In the genomic region with DNA sequence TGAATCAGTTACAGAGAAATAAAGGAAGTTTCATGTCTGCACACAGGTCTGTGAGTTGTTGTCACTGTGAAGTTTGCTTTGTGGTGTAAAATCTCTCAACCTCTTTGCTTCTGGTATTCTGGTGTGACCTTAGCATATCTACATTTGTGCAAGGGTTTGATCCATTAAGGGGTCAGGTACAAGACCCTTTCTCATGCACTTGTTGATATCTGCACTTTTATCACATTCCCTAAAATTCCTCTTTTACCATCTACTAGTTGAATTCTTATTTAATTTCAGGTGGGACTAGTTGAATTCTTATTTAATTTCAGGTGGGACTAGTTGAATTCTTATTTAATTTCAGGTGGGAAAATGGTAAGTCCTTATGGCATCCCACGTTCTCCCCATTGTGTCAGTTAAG, we compare ENCODE assay signal across 25 cellular contexts.
DNase-seq lines count a peak whose midpoint lies in the region; ATAC-seq, FAIRE-seq and TF ChIP-seq lines count a peak whose summit lies in the region.
"Had no signal": no experiment of that assay in that cellular context is flagged by ENCODE, and none has a peak within 500 bp of the region (broad histone marks: within the 10 kb centered on the region; RNA-seq: fewer than 3 reads in every experiment).

No MANE protein-coding gene starts in this region.

- H3K4me1 Mint-ChIP-seq in nephron progenitor cell: peaks cover 61% of the 10 kb centered on the region
- peaks cover 11% of the 10 kb centered on the region for H3K4me1 Mint-ChIP-seq in Caco-2 (ENCODE audit: low read depth, unreplicated experiment)
- H3K4me1 Mint-ChIP-seq: CD8-positive, alpha-beta memory T cell had no signal

- POLR2A ChIA-PET in HEK293 (lab: Yijun Ruan, JAX): no interaction called here
- POLR2A ChIA-PET in Panc1 (lab: Charles Lee): no interaction called here
- POLR2A ChIA-PET in H1 (lab: Charles Lee; ENCODE audit: partially characterized antibody): no interaction called here
- POLR2A ChIA-PET in Caco-2 (lab: Charles Lee): no interaction called here

- H2AFZ ChIP-seq in H1 (ENCODE audit: low read length): no peak overlapping the region

- DNase-seq in Panc1 (ENCODE audit: low read depth, low spot score): no peak
- DNase-seq in H1 (ENCODE audit: low read depth in 1 of 2, low spot score in 2 of 2): no peak
- no peak for DNase-seq in nephron progenitor cell
- no peak for DNase-seq in Caco-2
- DNase-seq in NCI-H748 (lab: John Stamatoyannopoulos, UW; ENCODE audit: unreplicated experiment): no peak
- DNase-seq: 8988T; ACHN; AML-193; BE2C; Calu3; CD4-positive, alpha-beta T cell; CD8-positive, alpha-beta memory T cell; DMS53; DMS79 treated with DMSO at 0.1 percent for 48 hours; GF-D8; GOT3; H7; HCEC 1CT had no signal

- BruUV-seq in Panc1 (replicated peaks; lab: Mats Ljungman, UMichigan) (no TSS peak), Caco-2 (replicated peaks; lab: Mats Ljungman, UMichigan) (no TSS peak)

- no peak overlapping the region for H3K23ac ChIP-seq in H1 (ENCODE audit: insufficient read length)

- no peaks in the 10 kb centered on the region for H3K36me3 ChIP-seq in HEK293 (ENCODE audit: control insufficient read depth in 2 of 2, insufficient read depth in 1 of 2, low read length in 2 of 2)
- no peaks in the 10 kb centered on the region for H3K36me3 ChIP-seq in Panc1 (ENCODE audit: control insufficient read depth, insufficient read depth, low read length)
- H3K36me3 ChIP-seq in H1 (ENCODE audit: control insufficient read depth in 2 of 4, insufficient read depth in 4 of 4, low read length in 3 of 4): no peaks in the 10 kb centered on the region
- no peaks in the 10 kb centered on the region for H3K36me3 ChIP-seq in Caco-2 (ENCODE audit: control insufficient read depth, insufficient read depth, low read length)
- H3K36me3 ChIP-seq: BE2C; BLaER1 treated with 17β-estradiol and CSF1 and Interleukin-3, amounts not matched to agents 10 nM and 100 nM had no signal

- peak overlapping the region; percentile 6 for H4K5ac ChIP-seq in H1 (ENCODE audit: insufficient read length, low read depth, low read length)

- H3K36me3 Mint-ChIP-seq in nephron progenitor cell (ENCODE audit: low read depth): peaks cover 22% of the 10 kb centered on the region
- no peaks in the 10 kb centered on the region for H3K36me3 Mint-ChIP-seq in Caco-2 (ENCODE audit: insufficient read depth, unreplicated experiment)
- H3K36me3 Mint-ChIP-seq: CD8-positive, alpha-beta memory T cell had no signal

- H3K4me3 ChIP-seq in HEK293 (ENCODE audit: low read depth, low read length): no peak overlapping the region
- no peak overlapping the region for H3K4me3 ChIP-seq in Panc1 (ENCODE audit: low read depth in 2 of 2, low read length in 2 of 2)
- no peak overlapping the region for H3K4me3 ChIP-seq in H1 (ENCODE audit: extremely low read depth in 1 of 4, insufficient read depth in 2 of 4, low read depth in 3 of 4, low read length in 4 of 4)
- no peak overlapping the region for H3K4me3 ChIP-seq in Caco-2 (ENCODE audit: low read depth, low read length)
- H3K4me3 ChIP-seq: A549; BLaER1 treated with 17β-estradiol and CSF1 and Interleukin-3, amounts not matched to agents 10 nM and 100 nM had no signal

- no peak for TF ChIP-seq POLR2A in H1 (IDR thresholded peaks at IDR 0.05; ENCODE audit: control extremely low read depth in 1 of 2, low read depth in 2 of 2, low read length in 2 of 2)

- no peak for TF ChIP-seq EP300 in H1 (IDR thresholded peaks at IDR 0.05; ENCODE audit: borderline replicate concordance in 1 of 2, low read depth in 2 of 2, low read length in 2 of 2)

- no peaks in the 10 kb centered on the region for H3K79me1 ChIP-seq in H1 (ENCODE audit: low read depth, low read length)

- in situ Hi-C loops in Panc1 (cut with HindIII; ENCODE audit: low pct_unique_long_range_greater_than_20kb, low sequenced_read_pairs): no loop called here

- H3K9me3 ChIP-seq in HEK293 (ENCODE audit: control insufficient read depth, insufficient read depth, low read depth, low read length) (no peaks in the 10 kb centered on the region), Panc1 (ENCODE audit: control insufficient read depth, insufficient read depth, low read depth, low read length) (no peaks in the 10 kb centered on the region), H1 (ENCODE audit: insufficient read depth in 2 of 2, low read depth in 1 of 2, low read length in 1 of 2) (no peaks in the 10 kb centered on the region), Caco-2 (no peaks in the 10 kb centered on the region)
- H3K9me3 ChIP-seq: A549, BE2C had no signal

- H3K9me3 Mint-ChIP-seq in nephron progenitor cell: peaks cover 20% of the 10 kb centered on the region
- H3K9me3 Mint-ChIP-seq in Caco-2 (ENCODE audit: unreplicated experiment): no peaks in the 10 kb centered on the region
- H3K9me3 Mint-ChIP-seq: CD4-positive, alpha-beta T cell had no signal

- no peak overlapping the region for H2AK5ac ChIP-seq in H1 (ENCODE audit: low read depth, low read length)

- H4K20me1 ChIP-seq in H1 (replicated peaks in 1 of 2; ENCODE audit: control insufficient read depth in 1 of 2, insufficient read depth in 2 of 2, low read length in 2 of 2): no peaks in the 10 kb centered on the region
- H4K20me1 ChIP-seq: BLaER1 treated with 17β-estradiol and CSF1 and Interleukin-3, amounts not matched to agents 10 nM and 100 nM had no signal

- no peak overlapping the region for H4K8ac ChIP-seq in H1 (ENCODE audit: extremely low read depth, insufficient read depth, low read length)

- no peak overlapping the region for H3K4me2 ChIP-seq in H1 (ENCODE audit: insufficient read depth in 1 of 2, low read depth in 2 of 2, low read length in 2 of 2)
- H3K4me2 ChIP-seq: A549; BLaER1 treated with 17β-estradiol and CSF1 and Interleukin-3, amounts not matched to agents 10 nM and 100 nM had no signal

- H3K4ac ChIP-seq in H1 (replicated peaks; ENCODE audit: insufficient read length, low read depth, low read length): no peak overlapping the region

- ATAC-seq in Panc1: no peak
- no peak for ATAC-seq in HG02678 (IDR thresholded peaks at IDR 0.05; ENCODE audit: unreplicated experiment)
- ATAC-seq: A549 had no signal

- H2BK20ac ChIP-seq in H1 (ENCODE audit: low read length): no peak overlapping the region

- no peaks in the 10 kb centered on the region for H3K27me3 ChIP-seq in Panc1 (ENCODE audit: control insufficient read depth, insufficient read depth, low read length)
- H3K27me3 ChIP-seq in H1 (replicated peaks in 1 of 4; ENCODE audit: control insufficient read depth in 3 of 4, extremely low read depth in 1 of 4, insufficient read depth in 3 of 4, low read length in 3 of 4): no peaks in the 10 kb centered on the region
- no peaks in the 10 kb centered on the region for H3K27me3 ChIP-seq in Caco-2 (replicated peaks; ENCODE audit: control insufficient read depth, insufficient read depth, low read length)
- H3K27me3 ChIP-seq: BE2C; BLaER1 treated with 17β-estradiol and CSF1 and Interleukin-3, amounts not matched to agents 10 nM and 100 nM had no signal

- H3K4me1 ChIP-seq in HEK293 (ENCODE audit: control insufficient read depth, insufficient read depth, low read length) (peaks cover 15% of the 10 kb centered on the region), Panc1 (ENCODE audit: control insufficient read depth, insufficient read depth, low read length) (no peaks in the 10 kb centered on the region), H1 (replicated peaks in 1 of 4; ENCODE audit: control insufficient read depth in 3 of 4, insufficient read depth in 4 of 4, low read length in 3 of 4) (peaks cover 6 to 29% (median 12%) of the 10 kb centered on the region in 4 experiments; a peak in 5 of 7 replicates), Caco-2 (peaks cover 16% of the 10 kb centered on the region)
- H3K4me1 ChIP-seq: A549, BE2C had no signal

- intact Hi-C loops in Panc1 (cut with micrococcal nuclease; ENCODE audit: unreplicated experiment): no loop called here
- intact Hi-C loops in Caco-2 (cut with micrococcal nuclease; ENCODE audit: unreplicated experiment): no loop called here

- H2BK120ac ChIP-seq in H1 (replicated peaks; ENCODE audit: low read depth, low read length): no peak overlapping the region

- no peak overlapping the region for H3K56ac ChIP-seq in H1 (replicated peaks; ENCODE audit: insufficient read length, low read depth, low read length)

- H2BK15ac ChIP-seq in H1 (ENCODE audit: low read length): no peak overlapping the region

- H3K27me3 Mint-ChIP-seq in nephron progenitor cell (ENCODE audit: low read depth, poor library complexity): no peaks in the 10 kb centered on the region
- no peaks in the 10 kb centered on the region for H3K27me3 Mint-ChIP-seq in Caco-2 (ENCODE audit: insufficient read depth, unreplicated experiment)
- H3K27me3 Mint-ChIP-seq: CD4-positive, alpha-beta T cell; CD8-positive, alpha-beta memory T cell had no signal

- peak; percentile 65 for FAIRE-seq in H1 (lab: Jason Lieb, UNC)
- FAIRE-seq: A549, GM12891, GM18507 had no signal

- TF ChIP-seq CTCF in HEK293 (tag by site-specific recombination; IDR thresholded peaks at IDR 0.05): no peak
- no peak for TF ChIP-seq CTCF in Panc1 (IDR thresholded peaks at IDR 0.05)
- no peak for TF ChIP-seq CTCF in H1 (IDR thresholded peaks at IDR 0.05; ENCODE audit: control extremely low read depth in 1 of 3, insufficient read depth in 1 of 3, low read depth in 1 of 3, low read length in 3 of 3)
- no peak for TF ChIP-seq CTCF in nephron progenitor cell (IDR thresholded peaks at IDR 0.05)
- TF ChIP-seq CTCF in Caco-2 (IDR thresholded peaks at IDR 0.05; ENCODE audit: insufficient read depth in 1 of 2, low read depth in 1 of 2, low read length in 1 of 2, severe bottlenecking in 1 of 2, unreplicated experiment in 1 of 2): no peak

- no peak overlapping the region for H3K18ac ChIP-seq in H1 (ENCODE audit: extremely low read depth, low read length)

- no peaks in the 10 kb centered on the region for H3K79me2 ChIP-seq in H1 (ENCODE audit: control insufficient read depth in 1 of 2, insufficient read depth in 2 of 2, low read length in 2 of 2)

- H3K14ac ChIP-seq in H1 (ENCODE audit: insufficient read length): no peak overlapping the region

- H3K4me3 Mint-ChIP-seq in nephron progenitor cell (no peak overlapping the region), Caco-2 (ENCODE audit: unreplicated experiment) (no peak overlapping the region)
- H3K4me3 Mint-ChIP-seq: CD14-positive monocyte; CD4-positive, alpha-beta T cell; CD8-positive, alpha-beta memory T cell had no signal

- no peak for TF ChIP-seq RAD21 in H1 (IDR thresholded peaks at IDR 0.05 in 1 of 2, conservative IDR thresholded peaks at IDR 0.05 in 1 of 2; ENCODE audit: low read depth in 2 of 2, low read length in 2 of 2)

- WGBS in H1 (ENCODE audit: extremely low coverage in 1 of 2, insufficient coverage in 1 of 2, insufficient read length in 1 of 2, insufficient replicate concordance in 2 of 2, low coverage in 1 of 2, low lambda C conversion rate in 2 of 2, missing lambda C conversion rate in 1 of 2), 2 experiments: 10% methylated on average over 1 of the region's 1 CpG; no CpG with 5 or more reads in 1 of the 2 experiments

- no peak overlapping the region for H3K9ac ChIP-seq in H1 (replicated peaks in 1 of 4; ENCODE audit: extremely low read depth in 1 of 4, low read depth in 3 of 4, low read length in 3 of 4)
- H3K9ac ChIP-seq: BLaER1 treated with 17β-estradiol and CSF1 and Interleukin-3, amounts not matched to agents 10 nM and 100 nM had no signal

- H3K27ac Mint-ChIP-seq in nephron progenitor cell (peak overlapping the region; percentile 94), Caco-2 (ENCODE audit: unreplicated experiment) (no peak overlapping the region)
- H3K27ac Mint-ChIP-seq: CD14-positive monocyte; CD4-positive, alpha-beta T cell; CD8-positive, alpha-beta memory T cell had no signal

- H2BK5ac ChIP-seq in H1 (ENCODE audit: low read depth, low read length): no peak overlapping the region

- H4K91ac ChIP-seq in H1 (replicated peaks; ENCODE audit: insufficient read length, low read length): no peak overlapping the region

- CTCF ChIA-PET in HEK293 (lab: Yijun Ruan, JAX): no interaction called here
- CTCF ChIA-PET in Panc1 (lab: Charles Lee): no interaction called here
- CTCF ChIA-PET in H1 (lab: Charles Lee; ENCODE audit: partially characterized antibody): no interaction called here
- CTCF ChIA-PET in Caco-2 (lab: Charles Lee): no interaction called here

- no peak overlapping the region for H3K27ac ChIP-seq in HEK293 (ENCODE audit: extremely low read depth, low read depth, low read length)
- H3K27ac ChIP-seq in Panc1 (ENCODE audit: low read length): peak overlapping the region; percentile 11; the same call in 1 of the 2 replicates
- no peak overlapping the region for H3K27ac ChIP-seq in H1 (ENCODE audit: low read depth, low read length)
- H3K27ac ChIP-seq: A549; BLaER1 treated with 17β-estradiol and CSF1 and Interleukin-3, amounts not matched to agents 10 nM and 100 nM had no signal

- H2BK12ac ChIP-seq in H1 (ENCODE audit: low read depth, low read length): no peak overlapping the region

- no peaks in the 10 kb centered on the region for H3K23me2 ChIP-seq in H1 (ENCODE audit: low read depth, low read length)
